Comparison of ENCODE assay signal across 17 cellular contexts in the genomic region with DNA sequence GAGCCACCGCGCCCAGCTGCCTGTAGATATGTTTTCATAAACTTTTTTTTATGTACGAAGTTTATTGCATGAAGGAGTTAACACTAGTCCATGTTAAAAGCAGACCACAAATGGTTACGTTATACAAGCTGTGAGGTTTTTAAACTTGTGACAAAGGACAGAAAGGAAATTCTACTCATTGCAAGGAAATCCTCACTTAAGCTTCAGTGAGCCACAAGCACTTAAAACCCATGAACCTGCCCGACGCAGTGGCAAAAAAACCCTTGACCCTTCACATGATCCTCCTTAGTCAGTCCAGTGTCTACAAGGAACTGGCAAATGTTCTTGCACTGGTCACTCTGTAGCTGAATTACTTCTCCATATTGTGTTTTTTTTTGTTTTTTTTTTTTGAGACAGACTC. TPM values are rescaled to one million over a fixed set of nuclear protein-coding genes. Genes with fewer than 3 reads are reported as not detected.
A peak's percentile ranks its signal among the peaks of the same experiment; 100 is the strongest.
DNase-seq lines count a peak whose midpoint lies in the region; ATAC-seq and TF ChIP-seq lines count a peak whose summit lies in the region.
"Had no signal": no experiment of that assay in that cellular context is flagged by ENCODE, and none has a peak within 500 bp of the region (broad histone marks: within the 10 kb centered on the region; RNA-seq: fewer than 3 reads in every experiment).

No MANE protein-coding gene starts in this region.

- TF ChIP-seq CTCF in neural crest cell (conservative IDR thresholded peaks at IDR 0.05) = no peak

- H3K27ac Mint-ChIP-seq in activated naive CD4-positive, alpha-beta T cell treated with anti-CD3 and anti-CD28 coated beads, Interleukin-2, amount 10 ng/mL, durations not matched to agents 7 days and 5 days = peak overlapping the region; percentile 24
- no peak overlapping the region for H3K27ac Mint-ChIP-seq in neural crest cell (ENCODE audit: unreplicated experiment)
- H3K27ac Mint-ChIP-seq: CD4-positive, alpha-beta T cell; GM23338 had no signal

- ATAC-seq in GM19452 (IDR thresholded peaks at IDR 0.05; ENCODE audit: unreplicated experiment) (no peak), HG02938 (IDR thresholded peaks at IDR 0.05; ENCODE audit: unreplicated experiment) (no peak)
- ATAC-seq: GM12878, GM23338 had no signal

- CTCF ChIA-PET in activated naive CD4-positive, alpha-beta T cell treated with anti-CD3 and anti-CD28 coated beads, Interleukin-2, amount 10 ng/mL, durations not matched to agents 7 days and 5 days (lab: Charles Lee) = interaction anchor here (1.4 kb wide), 1 partner anchor 81 kb away, joined by 5 read pairs; no protein-coding TSS in a partner anchor

- H3K9me3 Mint-ChIP-seq in activated naive CD4-positive, alpha-beta T cell treated with anti-CD3 and anti-CD28 coated beads, Interleukin-2, amount 10 ng/mL, durations not matched to agents 7 days and 5 days = no peaks in the 10 kb centered on the region
- no peaks in the 10 kb centered on the region for H3K9me3 Mint-ChIP-seq in neural crest cell
- H3K9me3 Mint-ChIP-seq: CD4-positive, alpha-beta T cell; GM23338 had no signal

- peaks cover 16% of the 10 kb centered on the region for H3K36me3 Mint-ChIP-seq in activated naive CD4-positive, alpha-beta T cell treated with anti-CD3 and anti-CD28 coated beads, Interleukin-2, amount 10 ng/mL, durations not matched to agents 7 days and 5 days
- H3K36me3 Mint-ChIP-seq in neural crest cell (ENCODE audit: low read depth) = peaks cover 5% of the 10 kb centered on the region

- no peak overlapping the region for H3K4me3 Mint-ChIP-seq in activated naive CD4-positive, alpha-beta T cell treated with anti-CD3 and anti-CD28 coated beads, Interleukin-2, amount 10 ng/mL, durations not matched to agents 7 days and 5 days
- peak overlapping the region; percentile 27 for H3K4me3 Mint-ChIP-seq in neural crest cell
- H3K4me3 Mint-ChIP-seq: CD4-positive, alpha-beta T cell; GM23338 had no signal

- H3K27me3 Mint-ChIP-seq in activated naive CD4-positive, alpha-beta T cell treated with anti-CD3 and anti-CD28 coated beads, Interleukin-2, amount 10 ng/mL, durations not matched to agents 7 days and 5 days = no peaks in the 10 kb centered on the region
- peaks cover 3% of the 10 kb centered on the region for H3K27me3 Mint-ChIP-seq in neural crest cell (ENCODE audit: low read depth)
- H3K27me3 Mint-ChIP-seq: CD4-positive, alpha-beta T cell had no signal

- H3K4me1 Mint-ChIP-seq in activated naive CD4-positive, alpha-beta T cell treated with anti-CD3 and anti-CD28 coated beads, Interleukin-2, amount 10 ng/mL, durations not matched to agents 7 days and 5 days = peaks cover 20% of the 10 kb centered on the region
- peaks cover 10% of the 10 kb centered on the region for H3K4me1 Mint-ChIP-seq in neural crest cell
- H3K4me1 Mint-ChIP-seq: GM23338 had no signal

- DNase-seq in activated naive CD4-positive, alpha-beta T cell treated with anti-CD3 and anti-CD28 coated beads, Interleukin-2, amount 10 ng/mL, durations not matched to agents 7 days and 5 days = no peak
- no peak for DNase-seq in activated naive CD4-positive, alpha-beta T cell treated with Interleukin-2 at 50 U/mL for 16 hours
- DNase-seq in iris pigment epithelial cell (ENCODE audit: low read depth) (peak; percentile 86), neural crest cell (ENCODE audit: low read depth, low spot score) (no peak), middle frontal gyrus (ENCODE audit: extremely low spot score, low spot score) (no peak), cerebellar cortex (ENCODE audit: low spot score) (no peak)
- DNase-seq: AML-193; Calu3; CD4-positive, alpha-beta T cell; DMS 273 treated with DMSO at 0.1 percent for 48 hours; H7 had no signal

RNA-seq across cellular contexts. Expression of a gene that starts 4.2 kb away (rescaled TPM):
- total RNA-seq in neural crest cell = 45.3 and 45.6 TPM in 2 replicates

RNA-seq across cellular contexts. Expression of a gene that starts 8.9 kb away (rescaled TPM):
- total RNA-seq in neural crest cell = 4.1 and 5.0 TPM in 2 replicates

RNA-seq across cellular contexts. Expression of a gene that starts 43.1 kb away (rescaled TPM):
- total RNA-seq in neural crest cell = 51.9 and 53.5 TPM in 2 replicates

RNA-seq across cellular contexts. Expression of a gene that starts 45.3 kb away (rescaled TPM):
- not detected in 2 replicates for total RNA-seq in neural crest cell
- total RNA-seq: A673, Calu3, Daoy had no signal

RNA-seq across cellular contexts. Expression of a gene that starts 52.8 kb away (rescaled TPM):
- total RNA-seq in neural crest cell = 85.9 and 95.3 TPM in 2 replicates
